In genomic region chr15:90228960-90229359, GRCh38 we compare ENCODE assay signal across 5 cellular contexts. TPM values are rescaled to one million over a fixed set of nuclear protein-coding genes. Genes with fewer than 3 reads are reported as not detected.
DNase-seq lines count a peak whose midpoint lies in the region.
"Had no signal": no experiment of that assay in that cellular context is flagged by ENCODE, and none has a peak within 500 bp of the region (broad histone marks: within the 10 kb centered on the region; RNA-seq: fewer than 3 reads in every experiment).

No MANE protein-coding gene starts in this region.

- intact Hi-C loops in dendritic cell treated with granulocyte-macrophage colony-stimulating factor and Interleukin-4, amounts not matched to agents 40 ng/mL and 50 ng/mL, for 4 days (cut with micrococcal nuclease) = loop anchor here (10.0 kb wide), 1 partner anchor 144 kb away; no protein-coding TSS in a partner anchor
- intact Hi-C loops in activated CD4-positive, alpha-beta T cell treated with anti-CD3 and anti-CD28 coated beads, Interleukin-2, amount 10 ng/mL, durations not matched to agents 24 days and 14 days (cut with micrococcal nuclease) = no loop called here

- peaks cover 42% of the 10 kb centered on the region for H3K4me1 Mint-ChIP-seq in dendritic cell treated with granulocyte-macrophage colony-stimulating factor and Interleukin-4, amounts not matched to agents 40 ng/mL and 50 ng/mL, for 4 days (ENCODE audit: low read depth)
- H3K4me1 Mint-ChIP-seq in activated CD4-positive, alpha-beta T cell treated with anti-CD3 and anti-CD28 coated beads, Interleukin-2, amount 10 ng/mL, durations not matched to agents 24 days and 14 days = peaks cover 29% of the 10 kb centered on the region

- H3K9me3 Mint-ChIP-seq in dendritic cell treated with granulocyte-macrophage colony-stimulating factor and Interleukin-4, amounts not matched to agents 40 ng/mL and 50 ng/mL, for 4 days = no peaks in the 10 kb centered on the region
- H3K9me3 Mint-ChIP-seq in activated CD4-positive, alpha-beta T cell treated with anti-CD3 and anti-CD28 coated beads, Interleukin-2, amount 10 ng/mL, durations not matched to agents 24 days and 14 days = no peaks in the 10 kb centered on the region
- H3K9me3 Mint-ChIP-seq: activated naive CD8-positive, alpha-beta T cell treated with anti-CD3 and anti-CD28 coated beads, Interleukin-2, amount 50 U/mL, for 24 hours had no signal

- peak overlapping the region; percentile 14 for H3K27ac Mint-ChIP-seq in dendritic cell treated with granulocyte-macrophage colony-stimulating factor and Interleukin-4, amounts not matched to agents 40 ng/mL and 50 ng/mL, for 4 days
- no peak overlapping the region for H3K27ac Mint-ChIP-seq in activated CD4-positive, alpha-beta T cell treated with anti-CD3 and anti-CD28 coated beads, Interleukin-2, amount 10 ng/mL, durations not matched to agents 24 days and 14 days

- no peak overlapping the region for H3K4me3 Mint-ChIP-seq in dendritic cell treated with granulocyte-macrophage colony-stimulating factor and Interleukin-4, amounts not matched to agents 40 ng/mL and 50 ng/mL, for 4 days
- H3K4me3 Mint-ChIP-seq in activated CD4-positive, alpha-beta T cell treated with anti-CD3 and anti-CD28 coated beads, Interleukin-2, amount 10 ng/mL, durations not matched to agents 24 days and 14 days = no peak overlapping the region
- H3K4me3 Mint-ChIP-seq: activated naive CD8-positive, alpha-beta T cell treated with anti-CD3 and anti-CD28 coated beads, Interleukin-2, amount 50 U/mL, for 24 hours had no signal

- no peak for DNase-seq in activated CD4-positive, alpha-beta T cell treated with anti-CD3 and anti-CD28 coated beads, Interleukin-2, amount 10 ng/mL, durations not matched to agents 24 days and 14 days
- DNase-seq: activated naive CD8-positive, alpha-beta T cell treated with anti-CD3 and anti-CD28 coated beads, Interleukin-2, amount 50 U/mL, for 24 hours; Right ventricle myocardium superior had no signal

- H3K36me3 Mint-ChIP-seq in dendritic cell treated with granulocyte-macrophage colony-stimulating factor and Interleukin-4, amounts not matched to agents 40 ng/mL and 50 ng/mL, for 4 days (ENCODE audit: low read depth) = peaks cover 83% of the 10 kb centered on the region
- H3K36me3 Mint-ChIP-seq in activated CD4-positive, alpha-beta T cell treated with anti-CD3 and anti-CD28 coated beads, Interleukin-2, amount 10 ng/mL, durations not matched to agents 24 days and 14 days (ENCODE audit: low read depth) = peaks cover 48% of the 10 kb centered on the region

- H3K27me3 Mint-ChIP-seq in dendritic cell treated with granulocyte-macrophage colony-stimulating factor and Interleukin-4, amounts not matched to agents 40 ng/mL and 50 ng/mL, for 4 days = no peaks in the 10 kb centered on the region
- no peaks in the 10 kb centered on the region for H3K27me3 Mint-ChIP-seq in activated CD4-positive, alpha-beta T cell treated with anti-CD3 and anti-CD28 coated beads, Interleukin-2, amount 10 ng/mL, durations not matched to agents 24 days and 14 days
- H3K27me3 Mint-ChIP-seq: activated naive CD8-positive, alpha-beta T cell treated with anti-CD3 and anti-CD28 coated beads, Interleukin-2, amount 50 U/mL, for 24 hours had no signal

RNA-seq across cellular contexts. Expression of gene CIB1, which starts 4.8 kb away (rescaled TPM):
- total RNA-seq in activated CD4-positive, alpha-beta T cell treated with anti-CD3 and anti-CD28 coated beads, Interleukin-2, amount 10 ng/mL, durations not matched to agents 24 days and 14 days = 149 and 156 TPM in 2 replicates

RNA-seq across cellular contexts. Expression of gene GDPGP1, which starts 5.0 kb away (rescaled TPM):
- 9.9 and 11.9 TPM in 2 replicates for total RNA-seq in activated CD4-positive, alpha-beta T cell treated with anti-CD3 and anti-CD28 coated beads, Interleukin-2, amount 10 ng/mL, durations not matched to agents 24 days and 14 days

RNA-seq across cellular contexts. Expression of gene TTLL13, which starts 20.4 kb away (rescaled TPM):
- total RNA-seq in activated CD4-positive, alpha-beta T cell treated with anti-CD3 and anti-CD28 coated beads, Interleukin-2, amount 10 ng/mL, durations not matched to agents 24 days and 14 days = 0.44 and 1.4 TPM in 2 replicates
- total RNA-seq: Right ventricle myocardium superior, skeletal muscle tissue had no signal

RNA-seq across cellular contexts. Expression of gene SEMA4B, which starts 27.8 kb away (rescaled TPM):
- total RNA-seq in activated CD4-positive, alpha-beta T cell treated with anti-CD3 and anti-CD28 coated beads, Interleukin-2, amount 10 ng/mL, durations not matched to agents 24 days and 14 days = 17.5 and 18.9 TPM in 2 replicates

RNA-seq across cellular contexts. Expression of gene NGRN, which starts 36.5 kb away (rescaled TPM):
- 43.2 and 44.3 TPM in 2 replicates for total RNA-seq in activated CD4-positive, alpha-beta T cell treated with anti-CD3 and anti-CD28 coated beads, Interleukin-2, amount 10 ng/mL, durations not matched to agents 24 days and 14 days
